ENCODE assay signal across 1 cellular context in genomic region chr19:49084206-49085019, GRCh38.
TF ChIP-seq lines count a peak whose summit lies in the region.

No MANE protein-coding gene starts in this region.

TF ChIP-seq in K562, 482 proteins besides CTCF, POLR2A, EP300 and RAD21 (continues in another document):
- TF ChIP-seq TAF7 (tag; IDR thresholded peaks at IDR 0.05) (0 out of 2 replicates have a peak, but pooled peaks have one; percentile 28), LARP7 (IDR thresholded peaks at IDR 0.05) (no peak), NR2C1 (IDR thresholded peaks at IDR 0.05) (peak; percentile 22; the same call in 1 of the 2 replicates), NR2C1 (tag; IDR thresholded peaks at IDR 0.05) (0 out of 2 replicates have a peak, but pooled peaks have one; percentile 7), ZHX1 (conservative IDR thresholded peaks at IDR 0.05; ENCODE audit: low read length) (no peak), POLR2AphosphoS2 (IDR thresholded peaks at IDR 0.05; ENCODE audit: low read length) (no peak), HDAC1 (IDR thresholded peaks at IDR 0.05) (peak in 1 of 2 experiments; percentile 18; a peak in 1 of 4 replicates), ZSCAN29 (IDR thresholded peaks at IDR 0.05) (no peak), MIER1 (IDR thresholded peaks at IDR 0.05; ENCODE audit: low read depth) (0 out of 2 replicates have a peak, but pooled peaks have one; percentile 43), ZSCAN32 (CRISPR knock-in tag; IDR thresholded peaks at IDR 0.05) (no peak), SUPT5H (IDR thresholded peaks at IDR 0.05) (no peak; the same call in 1 of the 2 replicates), RREB1 (CRISPR knock-in tag; IDR thresholded peaks at IDR 0.05) (no peak), WHSC1 (IDR thresholded peaks at IDR 0.05; ENCODE audit: low read length) (no peak), MTA2 (IDR thresholded peaks at IDR 0.05; ENCODE audit: low read depth) (0 out of 2 replicates have a peak, but pooled peaks have one; percentile 7), ZNF174 (CRISPR knock-in tag; IDR thresholded peaks at IDR 0.05) (no peak), SNRNP70 (optimal IDR thresholded peaks at IDR 0.05; ENCODE audit: low read depth, low read length) (no peak), PHF21A (IDR thresholded peaks at IDR 0.05; ENCODE audit: borderline replicate concordance, low read depth) (no peak), ZBTB34 (CRISPR knock-in tag; IDR thresholded peaks at IDR 0.05) (no peak), ZNF764 (CRISPR knock-in tag; IDR thresholded peaks at IDR 0.05; ENCODE audit: low read depth) (no peak), VEZF1 (CRISPR knock-in tag; IDR thresholded peaks at IDR 0.05) (no peak), TEAD1 (CRISPR knock-in tag; IDR thresholded peaks at IDR 0.05) (peak in 1 of 2 experiments; percentile 45; a peak in 2 of 4 replicates), BCOR (IDR thresholded peaks at IDR 0.05) (peak; percentile 64; the same call in 1 of the 2 replicates), HDAC2 (IDR thresholded peaks at IDR 0.05) (0 out of 2 replicates have a peak, but pooled peaks have one; percentile 71), ZNF274 (IDR thresholded peaks at IDR 0.05; ENCODE audit: borderline replicate concordance, low read depth, low read length) (no peak), REST (CRISPR knock-in tag; IDR thresholded peaks at IDR 0.05; ENCODE audit: low read depth) (0 out of 2 replicates have a peak, but pooled peaks have one; percentile 45), TRIM28 (IDR thresholded peaks at IDR 0.05) (0 out of 2 replicates have a peak, but pooled peaks have one; percentile 26), ESRRA (IDR thresholded peaks at IDR 0.05; ENCODE audit: borderline replicate concordance, low read depth) (no peak), CREM (IDR thresholded peaks at IDR 0.05; ENCODE audit: low read depth) (no peak), USF1 (CRISPR knock-in tag; IDR thresholded peaks at IDR 0.05) (peak; percentile 57; the same call in 1 of the 2 replicates), NR4A1 (CRISPR knock-in tag; IDR thresholded peaks at IDR 0.05) (no peak), NR4A1 (tag; IDR thresholded peaks at IDR 0.05) (peak; percentile 42; the same call in 1 of the 2 replicates), NFRKB (IDR thresholded peaks at IDR 0.05; ENCODE audit: low read depth) (peak; percentile 51; the same call in 1 of the 2 replicates), E2F3 (CRISPR knock-in tag; IDR thresholded peaks at IDR 0.05) (peak; percentile 29; the same call in 1 of the 2 replicates), TFAP4 (CRISPR knock-in tag; IDR thresholded peaks at IDR 0.05; ENCODE audit: borderline replicate concordance) (no peak), TFAM (CRISPR knock-in tag; conservative IDR thresholded peaks at IDR 0.05) (no peak)
